Comparison of ENCODE assay signal across 9 cellular contexts in genomic region chr1:185636848-185637247, GRCh38.
DNase-seq lines count a peak whose midpoint lies in the region; ATAC-seq, FAIRE-seq and TF ChIP-seq lines count a peak whose summit lies in the region.
"Had no signal": no experiment of that assay in that cellular context is flagged by ENCODE, and none has a peak within 500 bp of the region (broad histone marks: within the 10 kb centered on the region; RNA-seq: fewer than 3 reads in every experiment).

No MANE protein-coding gene starts in this region.

- ATAC-seq in GM18508 (IDR thresholded peaks at IDR 0.05; ENCODE audit: insufficient read depth, unreplicated experiment) (peak; percentile 99), GM21360 (IDR thresholded peaks at IDR 0.05; ENCODE audit: unreplicated experiment) (peak; percentile 100), HG03159 (IDR thresholded peaks at IDR 0.05; ENCODE audit: unreplicated experiment) (peak; percentile 99)

- no peaks in the 10 kb centered on the region for H3K79me2 ChIP-seq in astrocyte (ENCODE audit: insufficient read depth, low read length)

- H3K27ac Mint-ChIP-seq in astrocyte (ENCODE audit: unreplicated experiment) (peak overlapping the region; percentile 93), mesothelial cell of epicardium (no peak overlapping the region)
- H3K27ac Mint-ChIP-seq: dendritic cell treated with granulocyte-macrophage colony-stimulating factor and Interleukin-4, amounts not matched to agents 40 ng/mL and 50 ng/mL, for 4 days had no signal

- no peak for FAIRE-seq in astrocyte (lab: Jason Lieb, UNC)

- intact Hi-C loops in spleen (cut with DNase I; ENCODE audit: low total_unique reads) (no loop called here), ascending aorta (cut with DNase I) (no loop called here)

- H3K4me1 ChIP-seq in astrocyte (ENCODE audit: insufficient read depth, low read length) (no peaks in the 10 kb centered on the region), spleen (peaks cover 0 to 19% (median 0%) of the 10 kb centered on the region in 6 donors), ascending aorta (no peaks in the 10 kb centered on the region)

- H3K27me3 Mint-ChIP-seq in astrocyte (ENCODE audit: low read depth, unreplicated experiment) (no peaks in the 10 kb centered on the region), mesothelial cell of epicardium (ENCODE audit: low read depth) (no peaks in the 10 kb centered on the region)
- H3K27me3 Mint-ChIP-seq: dendritic cell treated with granulocyte-macrophage colony-stimulating factor and Interleukin-4, amounts not matched to agents 40 ng/mL and 50 ng/mL, for 4 days had no signal

- H3K4me3 Mint-ChIP-seq in astrocyte (ENCODE audit: unreplicated experiment) (peak overlapping the region; percentile 23), mesothelial cell of epicardium (no peak overlapping the region)
- H3K4me3 Mint-ChIP-seq: dendritic cell treated with granulocyte-macrophage colony-stimulating factor and Interleukin-4, amounts not matched to agents 40 ng/mL and 50 ng/mL, for 4 days had no signal

- no peak for DNase-seq in astrocyte (ENCODE audit: low read depth)
- no peak for DNase-seq in NCI-H748 (lab: John Stamatoyannopoulos, UW; ENCODE audit: unreplicated experiment)
- DNase-seq in mesothelial cell of epicardium (ENCODE audit: low spot score in 2 of 2, unreplicated experiment in 2 of 2), result no peak
- no peak for DNase-seq in spleen
- DNase-seq in ascending aorta (ENCODE audit: low spot score in 2 of 2), result no peak

- H3K27ac ChIP-seq in astrocyte (ENCODE audit: low read depth, low read length) (no peak overlapping the region), spleen (peak overlapping the region in 3 of 8 donors; percentile 15 to 48 (median 41)), ascending aorta (no peak overlapping the region)

- H3K4me3 ChIP-seq in astrocyte (ENCODE audit: insufficient read depth, low read depth, low read length), result no peak overlapping the region
- H3K4me3 ChIP-seq in spleen, result no peak overlapping the region
- no peak overlapping the region for H3K4me3 ChIP-seq in ascending aorta

- no peak for TF ChIP-seq POLR2A in spleen (IDR thresholded peaks at IDR 0.05)

- peaks cover 23% of the 10 kb centered on the region for H3K9me3 Mint-ChIP-seq in astrocyte (ENCODE audit: unreplicated experiment)
- peaks cover 41% of the 10 kb centered on the region for H3K9me3 Mint-ChIP-seq in mesothelial cell of epicardium

- H3K9me3 ChIP-seq in astrocyte (ENCODE audit: insufficient read depth, low read depth, low read length) (no peaks in the 10 kb centered on the region), spleen (peaks cover 0 to 4% (median 0%) of the 10 kb centered on the region in 8 donors), ascending aorta (no peaks in the 10 kb centered on the region)

- no peaks in the 10 kb centered on the region for H4K20me1 ChIP-seq in astrocyte (ENCODE audit: insufficient read depth, low read length)

- H3K27me3 ChIP-seq in astrocyte (ENCODE audit: insufficient read depth, low read length), result no peaks in the 10 kb centered on the region
- H3K27me3 ChIP-seq in spleen (replicated peaks in 1 of 7), result no peaks in the 10 kb centered on the region
- no peaks in the 10 kb centered on the region for H3K27me3 ChIP-seq in ascending aorta

- H3K4me2 ChIP-seq in astrocyte (ENCODE audit: low read length), result no peak overlapping the region

- H2AFZ ChIP-seq in astrocyte (ENCODE audit: low read depth, low read length), result no peak overlapping the region

- H3K36me3 Mint-ChIP-seq in astrocyte (ENCODE audit: low read depth, unreplicated experiment), result no peaks in the 10 kb centered on the region
- peaks cover 17% of the 10 kb centered on the region for H3K36me3 Mint-ChIP-seq in mesothelial cell of epicardium

- TF ChIP-seq CTCF in astrocyte (IDR thresholded peaks at IDR 0.05; ENCODE audit: insufficient read depth, low read depth, low read length), result no peak
- no peak for TF ChIP-seq CTCF in mesothelial cell of epicardium (IDR thresholded peaks at IDR 0.05; ENCODE audit: unreplicated experiment)
- no peak for TF ChIP-seq CTCF in spleen (IDR thresholded peaks at IDR 0.05 in 8 of 11, conservative IDR thresholded peaks at IDR 0.05 in 3 of 11)
- TF ChIP-seq CTCF in ascending aorta (IDR thresholded peaks at IDR 0.05), result no peak

- H3K4me1 Mint-ChIP-seq in astrocyte (ENCODE audit: low read depth, unreplicated experiment) (peaks cover 13% of the 10 kb centered on the region), mesothelial cell of epicardium (peaks cover 12% of the 10 kb centered on the region)

- H3K36me3 ChIP-seq in astrocyte (ENCODE audit: insufficient read depth, low read length), result no peaks in the 10 kb centered on the region
- H3K36me3 ChIP-seq in spleen, result no peaks in the 10 kb centered on the region
- no peaks in the 10 kb centered on the region for H3K36me3 ChIP-seq in ascending aorta

- no peak overlapping the region for H3K9ac ChIP-seq in astrocyte (ENCODE audit: low read length)
